In genomic region chr10:5564537-5565204, GRCh38 we compare ENCODE assay signal across 11 cellular contexts. TPM values are rescaled to one million over a fixed set of nuclear protein-coding genes. Genes with fewer than 3 reads are reported as not detected.
DNase-seq lines count a peak whose midpoint lies in the region; ATAC-seq, FAIRE-seq and TF ChIP-seq lines count a peak whose summit lies in the region.
"Had no signal": no experiment of that assay in that cellular context is flagged by ENCODE, and none has a peak within 500 bp of the region (broad histone marks: within the 10 kb centered on the region; RNA-seq: fewer than 3 reads in every experiment).

No MANE protein-coding gene starts in this region.

- WGBS in HepG2 (ENCODE audit: low lambda C conversion rate) = 58% methylated on average over 14 of the region's 17 CpGs

- peaks cover 2% of the 10 kb centered on the region; the same call in 1 of the 2 replicates for H3K27me3 Mint-ChIP-seq in WTC11 (ENCODE audit: low read depth)

- H3K27ac Mint-ChIP-seq in WTC11 = no peak overlapping the region; the same call in 1 of the 2 replicates

- H3K27me3 ChIP-seq in HepG2 (ENCODE audit: control insufficient read depth in 1 of 2, insufficient read depth in 2 of 2, low read length in 2 of 2) = no peaks in the 10 kb centered on the region; a peak in 1 of 5 replicates
- H3K27me3 ChIP-seq in upper lobe of right lung = no peaks in the 10 kb centered on the region
- H3K27me3 ChIP-seq: hepatocyte, pancreas had no signal

- peaks cover 73% of the 10 kb centered on the region for H3K4me1 ChIP-seq in HepG2 (ENCODE audit: insufficient read depth, low read length)
- no peaks in the 10 kb centered on the region for H3K4me1 ChIP-seq in upper lobe of right lung
- H3K4me1 ChIP-seq: pancreas had no signal

- intact Hi-C loops in HepG2 (cut with micrococcal nuclease; ENCODE audit: unreplicated experiment) = no loop called here
- intact Hi-C loops in upper lobe of right lung (cut with DNase I) = no loop called here

- CTCF ChIA-PET in HepG2 (lab: Yijun Ruan, JAX; ENCODE audit: low intra/inter-chr PET ratio, low total read pairs) = no interaction called here
- CTCF ChIA-PET in WTC11 (lab: Charles Lee) = no interaction called here
- CTCF ChIA-PET in GM10248 (lab: Yijun Ruan, JAX) = interaction anchor here (1.2 to 1.5 kb wide), 3 partner anchors 13 to 309 kb away, joined by 3 read pairs; no protein-coding TSS in a partner anchor

- no peak overlapping the region for H3K4me3 Mint-ChIP-seq in WTC11

- no peaks in the 10 kb centered on the region for H3K36me3 Mint-ChIP-seq in WTC11

- H3K27ac ChIP-seq in HepG2 (ENCODE audit: extremely low read length, insufficient read depth, low read length) (no peak overlapping the region), upper lobe of right lung (no peak overlapping the region)
- H3K27ac ChIP-seq: hepatocyte, pancreas had no signal

- no peaks in the 10 kb centered on the region for H3K9me3 ChIP-seq in HepG2 (ENCODE audit: low read length)
- no peaks in the 10 kb centered on the region for H3K9me3 ChIP-seq in upper lobe of right lung
- H3K9me3 ChIP-seq: pancreas had no signal

- no peak for TF ChIP-seq POLR2A in HepG2 (IDR thresholded peaks at IDR 0.05; ENCODE audit: insufficient read depth in 1 of 2, low read depth in 2 of 2, low read length in 2 of 2)

- TF ChIP-seq RAD21 in HepG2 (CRISPR knock-in tag; IDR thresholded peaks at IDR 0.05) = no peak

- no peak for FAIRE-seq in HepG2 (lab: Jason Lieb, UNC)
- FAIRE-seq: pancreas had no signal

- no peaks in the 10 kb centered on the region for H3K79me2 ChIP-seq in HepG2 (ENCODE audit: insufficient read depth, low read length)
- H3K79me2 ChIP-seq: hepatocyte had no signal

- H4K20me1 ChIP-seq in HepG2 (ENCODE audit: insufficient read depth, low read length) = no peaks in the 10 kb centered on the region

- POLR2A ChIA-PET in HepG2 (lab: Yijun Ruan, JAX) (no interaction called here), WTC11 (lab: Charles Lee) (no interaction called here), GM10248 (lab: Yijun Ruan, JAX) (no interaction called here)

- DNase-seq in activated T-cell treated with anti-CD3 and anti-CD28 coated beads, Interleukin-2, amount 50 U/mL, for 1 hour = peak; percentile 48
- DNase-seq in activated T-cell treated with anti-CD3 and anti-CD28 coated beads for 4 hours (no peak), HepG2 (ENCODE audit: low spot score) (no peak), upper lobe of right lung (peak; percentile 27), WTC11 (ENCODE audit: low spot score) (no peak), GM10248 (ENCODE audit: extremely low spot score) (no peak)
- peak; percentile 71 for DNase-seq in activated effector memory CD4-positive, alpha-beta T cell treated with anti-CD3 and anti-CD28 coated beads, Interleukin-2, amount 50 U/mL, for 16 hours
- DNase-seq: MM.1S had no signal

- BruUV-seq in HepG2 (replicated peaks; lab: Mats Ljungman, UMichigan) = no TSS peak

- no peaks in the 10 kb centered on the region for H3K9me3 Mint-ChIP-seq in WTC11

- H3K36me3 ChIP-seq in HepG2 (replicated peaks in 1 of 2; ENCODE audit: control insufficient read depth in 1 of 2, insufficient read depth in 2 of 2, low read length in 2 of 2) = no peaks in the 10 kb centered on the region
- no peaks in the 10 kb centered on the region for H3K36me3 ChIP-seq in upper lobe of right lung
- H3K36me3 ChIP-seq: pancreas had no signal

- peak; percentile 14; the same call in 2 of the 3 replicates for ATAC-seq in HepG2
- ATAC-seq in upper lobe of right lung = no peak
- no peak for ATAC-seq in WTC11
- no peak for ATAC-seq in HG02870 (IDR thresholded peaks at IDR 0.05; ENCODE audit: unreplicated experiment)
- ATAC-seq: pancreas had no signal

- TF ChIP-seq EP300 in HepG2 (IDR thresholded peaks at IDR 0.05; ENCODE audit: low read depth in 2 of 2, low read length in 2 of 2) (no peak), HepG2 (CRISPR knock-in tag; IDR thresholded peaks at IDR 0.05; ENCODE audit: borderline replicate concordance) (no peak)

- TF ChIP-seq CTCF in HepG2 (CRISPR knock-in tag; IDR thresholded peaks at IDR 0.05) (no peak), upper lobe of right lung (IDR thresholded peaks at IDR 0.05) (no peak), WTC11 (IDR thresholded peaks at IDR 0.05) (no peak), GM10248 (IDR thresholded peaks at IDR 0.05; ENCODE audit: control extremely low read depth, extremely low read depth, low read depth, missing control alignments) (no peak)

- H3K4me1 Mint-ChIP-seq in WTC11 = peaks cover 17% of the 10 kb centered on the region

- H3K4me3 ChIP-seq in HepG2 (replicated peaks in 1 of 3; ENCODE audit: insufficient read depth in 1 of 3, low read depth in 2 of 3, low read length in 3 of 3) = no peak overlapping the region
- H3K4me3 ChIP-seq in upper lobe of right lung = no peak overlapping the region
- H3K4me3 ChIP-seq: hepatocyte, pancreas had no signal

- in situ Hi-C loops in HepG2 (cut with HindIII; ENCODE audit: extremely low pct_ligation_motif_present, low pct_unique_long_range_greater_than_20kb) = no loop called here

- peak overlapping the region; percentile 6; the same call in 1 of the 2 replicates for H3K4me2 ChIP-seq in HepG2 (ENCODE audit: low read depth, low read length)

- no peak overlapping the region for H3K9ac ChIP-seq in HepG2 (ENCODE audit: insufficient read depth, low read depth, low read length)

- H2AFZ ChIP-seq in HepG2 (ENCODE audit: low read length) = no peak overlapping the region
- H2AFZ ChIP-seq: hepatocyte had no signal

TF ChIP-seq in HepG2, 621 proteins besides CTCF, POLR2A, EP300 and RAD21 (continues in another document):
- peak; percentile 88 for TF ChIP-seq MNT (IDR thresholded peaks at IDR 0.05)
- no peak for TF ChIP-seq ZNF709 (CRISPR knock-in tag; IDR thresholded peaks at IDR 0.05)

TF ChIP-seq in WTC11, 78 proteins besides CTCF, POLR2A, EP300 and RAD21 (continues in another document):
- no peak for TF ChIP-seq SMAD4 (CRISPR knock-in tag; IDR thresholded peaks at IDR 0.05)
- no peak for TF ChIP-seq ZNF219 (CRISPR knock-in tag; IDR thresholded peaks at IDR 0.05; ENCODE audit: borderline replicate concordance)
- TF ChIP-seq NR3C1 (CRISPR knock-in tag; conservative IDR thresholded peaks at IDR 0.05; ENCODE audit: low read depth) = no peak
- TF ChIP-seq SP1 (CRISPR knock-in tag; conservative IDR thresholded peaks at IDR 0.05) = no peak
- no peak for TF ChIP-seq ZNF396 (CRISPR knock-in tag; IDR thresholded peaks at IDR 0.05; ENCODE audit: borderline replicate concordance)
- TF ChIP-seq USF2 (CRISPR knock-in tag; IDR thresholded peaks at IDR 0.05) = no peak
- TF ChIP-seq AR (CRISPR knock-in tag; IDR thresholded peaks at IDR 0.05) = no peak
- TF ChIP-seq MYBL2 (CRISPR knock-in tag; IDR thresholded peaks at IDR 0.05) = no peak
- no peak for TF ChIP-seq IRF2 (CRISPR knock-in tag; IDR thresholded peaks at IDR 0.05; ENCODE audit: borderline replicate concordance, low read depth)

RNA-seq across cellular contexts. Expression of gene CALML3, which starts 39.9 kb away (rescaled TPM):
- total RNA-seq in HepG2 (2016; rRNA removed; fragmentation: Illumina TruSeq; extraction: Trizol) (not detected in 2 replicates), upper lobe of right lung (not detected), WTC11 (2021) (not detected in 3 replicates)
- total RNA-seq in HepG2 (2016; cell fraction: cytosol; rRNA removed; fragmentation: Illumina TruSeq; extraction: Trizol; ENCODE audit: low read depth) = not detected in 2 replicates
- total RNA-seq in HepG2 (2016; cell fraction: insoluble cytoplasmic fraction; rRNA removed; fragmentation: Illumina TruSeq; extraction: Trizol) = not detected in 2 replicates
- not detected in 2 replicates for total RNA-seq in HepG2 (2016; cell fraction: membrane; rRNA removed; fragmentation: Illumina TruSeq; extraction: Trizol)
- not detected in 2 replicates for total RNA-seq in HepG2 (2016; cell fraction: nucleus; rRNA removed; fragmentation: Illumina TruSeq; extraction: Trizol)
- not detected in 2 replicates for polyA plus RNA-seq in HepG2 (2011; rRNA removed)
- not detected in 2 replicates for polyA plus RNA-seq in HepG2 (2011; cell fraction: cytosol; rRNA removed)
- polyA plus RNA-seq in HepG2 (2011; cell fraction: nucleus; rRNA removed) = not detected in 2 replicates
- not detected in 2 replicates for polyA plus RNA-seq in HepG2 (2012)
- polyA plus RNA-seq in HepG2 (2016; cell fraction: cytosol; fragmentation: Illumina TruSeq; extraction: Trizol; ENCODE audit: low read depth) = not detected in 2 replicates
- not detected in 2 replicates for polyA plus RNA-seq in HepG2 (2016; cell fraction: insoluble cytoplasmic fraction; fragmentation: Illumina TruSeq; extraction: Trizol; ENCODE audit: low read depth)
- polyA plus RNA-seq in HepG2 (2016; cell fraction: membrane; fragmentation: Illumina TruSeq; extraction: Trizol; ENCODE audit: low read depth) = not detected in 2 replicates
- polyA plus RNA-seq in HepG2 (2016; cell fraction: nucleus; fragmentation: Illumina TruSeq; extraction: Trizol; ENCODE audit: insufficient read depth, low read depth) = not detected in 2 replicates
- polyA minus RNA-seq in HepG2 (2011; rRNA and poly(A)+ RNA removed; ENCODE audit: low replicate concordance) = not detected in 2 replicates
- not detected in 2 replicates for polyA minus RNA-seq in HepG2 (2011; cell fraction: cytosol; rRNA and poly(A)+ RNA removed)
- polyA minus RNA-seq in HepG2 (2011; cell fraction: nucleus; rRNA and poly(A)+ RNA removed) = not detected in 2 replicates
- total RNA-seq: hepatocyte, pancreas had no signal
- polyA plus RNA-seq: hepatocyte had no signal

Comparison
In these comparisons a context has a peak if more than half of its experiments do, and no peak if none do; other contexts are left out.
1. DNase-seq: peak in activated T-cell treated with anti-CD3 and anti-CD28 coated beads, Interleukin-2, amount 50 U/mL, for 1 hour (single experiment), activated effector memory CD4-positive, alpha-beta T cell treated with anti-CD3 and anti-CD28 coated beads, Interleukin-2, amount 50 U/mL, for 16 hours (single experiment) and upper lobe of right lung (single experiment); none in activated T-cell treated with anti-CD3 and anti-CD28 coated beads for 4 hours (single experiment), HepG2 (single experiment), WTC11 (single experiment) and GM10248 (single experiment).